In genomic region chr1:34865573-34865972, GRCh38 we compare ENCODE assay signal across 8 cellular contexts.
DNase-seq lines count a peak whose midpoint lies in the region; ATAC-seq and TF ChIP-seq lines count a peak whose summit lies in the region.

No MANE protein-coding gene starts in this region.

- H3K4me1 ChIP-seq in MM.1S (ENCODE audit: low read length) = no peaks in the 10 kb centered on the region

- peaks cover 0 to 1% of the 10 kb centered on the region in 2 donors for H3K27me3 Mint-ChIP-seq in effector memory CD8-positive, alpha-beta T cell
- peaks cover 45% of the 10 kb centered on the region for H3K27me3 Mint-ChIP-seq in nephron (ENCODE audit: low read depth)

- H3K9me3 Mint-ChIP-seq in effector memory CD8-positive, alpha-beta T cell = peaks cover 0 to 2% of the 10 kb centered on the region in 2 donors
- no peaks in the 10 kb centered on the region for H3K9me3 Mint-ChIP-seq in nephron

- H2AFZ ChIP-seq in MM.1S (ENCODE audit: low read length) = peak overlapping the region; percentile 54

- peak overlapping the region; percentile 76 for H3K4me3 ChIP-seq in MM.1S (ENCODE audit: low read length)

- peak overlapping the region; percentile 76 to 89 for H3K27ac Mint-ChIP-seq in effector memory CD8-positive, alpha-beta T cell
- H3K27ac Mint-ChIP-seq in nephron = no peak overlapping the region

- H3K4me3 Mint-ChIP-seq in effector memory CD8-positive, alpha-beta T cell = peak overlapping the region; percentile 80 to 83
- H3K4me3 Mint-ChIP-seq in nephron = peak overlapping the region in 2 of 3 experiments; percentile 26 to 68

- H3K36me3 Mint-ChIP-seq in effector memory CD8-positive, alpha-beta T cell (ENCODE audit: insufficient read depth) = peaks cover 18% of the 10 kb centered on the region
- H3K36me3 Mint-ChIP-seq in nephron (ENCODE audit: low read depth) = no peaks in the 10 kb centered on the region

- no peaks in the 10 kb centered on the region for H3K9me3 ChIP-seq in MM.1S (replicated peaks; ENCODE audit: insufficient read depth, low read length)

- H3K27ac ChIP-seq in C4-2B = peak overlapping the region; percentile 72
- H3K27ac ChIP-seq in MM.1S (ENCODE audit: low read length) = peak overlapping the region; percentile 70; the same call in 1 of the 2 replicates

- DNase-seq in MM.1S = no peak
- no peak for DNase-seq in effector memory CD8-positive, alpha-beta T cell
- DNase-seq in stimulated activated naive CD4-positive, alpha-beta T cell treated with Interleukin-2 at 50 U/mL for 16 hours (lab: John Stamatoyannopoulos, UW) = no peak

- no peaks in the 10 kb centered on the region for H3K36me3 ChIP-seq in MM.1S (replicated peaks; ENCODE audit: insufficient read depth, low read length)

- H3K79me2 ChIP-seq in MM.1S (ENCODE audit: low read length) = no peaks in the 10 kb centered on the region

- H3F3A ChIP-seq in MM.1S (ENCODE audit: insufficient read depth, low read length) = peaks cover 5% of the 10 kb centered on the region; the same call in 1 of the 2 replicates

- no peaks in the 10 kb centered on the region for H4K20me1 ChIP-seq in MM.1S (ENCODE audit: insufficient read depth, low read length)

- no peak for ATAC-seq in effector memory CD8-positive, alpha-beta T cell (replicated peaks)
- ATAC-seq in GM21717 (IDR thresholded peaks at IDR 0.05; ENCODE audit: unreplicated experiment) = no peak
- ATAC-seq in HG02759 (IDR thresholded peaks at IDR 0.05; ENCODE audit: unreplicated experiment) = no peak
- no peak for ATAC-seq in HG03139 (IDR thresholded peaks at IDR 0.05; ENCODE audit: unreplicated experiment)

- H3K27me3 ChIP-seq in MM.1S (replicated peaks; ENCODE audit: insufficient read depth, low read length) = peaks cover 23% of the 10 kb centered on the region

- no peaks in the 10 kb centered on the region for H3K9me2 ChIP-seq in MM.1S (replicated peaks; ENCODE audit: insufficient read depth, low read length)

- TF ChIP-seq CTCF in C4-2B (conservative IDR thresholded peaks at IDR 0.05) (no peak), MM.1S (IDR thresholded peaks at IDR 0.05; ENCODE audit: low read length) (no peak), nephron (IDR thresholded peaks at IDR 0.05; ENCODE audit: unreplicated experiment in 3 of 3) (no peak)

- H3K9ac ChIP-seq in MM.1S (ENCODE audit: low read length) = peak overlapping the region; percentile 87

- peak overlapping the region; percentile 88 for H3K4me2 ChIP-seq in MM.1S (ENCODE audit: low read depth, low read length)

- H3K4me1 Mint-ChIP-seq in effector memory CD8-positive, alpha-beta T cell (ENCODE audit: low read depth in 2 of 2) = peaks cover 29 to 33% of the 10 kb centered on the region in 2 donors
- no peaks in the 10 kb centered on the region for H3K4me1 Mint-ChIP-seq in nephron

Comparison
In these comparisons a context has a peak if more than half of its experiments do, and no peak if none do; other contexts are left out.
1. H3K27ac Mint-ChIP-seq: peak in effector memory CD8-positive, alpha-beta T cell (2 of 2); none in nephron (0 of 3).